10 cellular contexts compared by ENCODE assay signal in genomic region chr5:140221697-140222223, GRCh38. TPM values are rescaled to one million over a fixed set of nuclear protein-coding genes. Genes with fewer than 3 reads are reported as not detected.
DNase-seq lines count a peak whose midpoint lies in the region; ATAC-seq and TF ChIP-seq lines count a peak whose summit lies in the region.
"Had no signal": no experiment of that assay in that cellular context is flagged by ENCODE, and none has a peak within 500 bp of the region (broad histone marks: within the 10 kb centered on the region; RNA-seq: fewer than 3 reads in every experiment).

No MANE protein-coding gene starts in this region.

- peaks cover 31% of the 10 kb centered on the region for H3K4me1 Mint-ChIP-seq in stimulated activated naive CD8-positive, alpha-beta T cell treated with anti-CD3 and anti-CD28 coated beads, Interleukin-15, Interleukin-2, amounts not matched to agents 100 ng/mL and 50 ng/mL, for 24 hours (ENCODE audit: low read depth)
- H3K4me1 Mint-ChIP-seq in glutamatergic neuron (ENCODE audit: low read depth, unreplicated experiment), result peaks cover 2% of the 10 kb centered on the region

- peak overlapping the region; percentile 30 for H3K27ac Mint-ChIP-seq in stimulated activated naive CD8-positive, alpha-beta T cell treated with anti-CD3 and anti-CD28 coated beads, Interleukin-15, Interleukin-2, amounts not matched to agents 100 ng/mL and 50 ng/mL, for 24 hours
- H3K27ac Mint-ChIP-seq in glutamatergic neuron (ENCODE audit: unreplicated experiment), result no peak overlapping the region

- DNase-seq in SIG-M5 treated with dmso at 0.1 percent for 504 hours (lab: John Stamatoyannopoulos, UW; ENCODE audit: unreplicated experiment) (peak; percentile 22), SIG-M5 (lab: John Stamatoyannopoulos, UW) (no peak), RPMI7951 (ENCODE audit: low read depth) (peak; percentile 76), fibroblast of pulmonary artery (ENCODE audit: low read depth) (peak; percentile 72), NCI-H524 treated with DMSO at 0.1 percent for 48 hours (lab: John Stamatoyannopoulos, UW) (no peak), glutamatergic neuron (no peak)
- DNase-seq: hypothalamus, NCI-H1436 treated with DMSO at 0.1 percent for 48 hours had no signal

- no peaks in the 10 kb centered on the region for H3K9me3 Mint-ChIP-seq in stimulated activated naive CD8-positive, alpha-beta T cell treated with anti-CD3 and anti-CD28 coated beads, Interleukin-15, Interleukin-2, amounts not matched to agents 100 ng/mL and 50 ng/mL, for 24 hours
- peaks cover 3% of the 10 kb centered on the region for H3K9me3 Mint-ChIP-seq in glutamatergic neuron (ENCODE audit: unreplicated experiment)

- no peak overlapping the region for H3K4me3 ChIP-seq in fibroblast of pulmonary artery (replicated peaks; ENCODE audit: low read depth, low read length)

- no peaks in the 10 kb centered on the region for H3K27me3 Mint-ChIP-seq in stimulated activated naive CD8-positive, alpha-beta T cell treated with anti-CD3 and anti-CD28 coated beads, Interleukin-15, Interleukin-2, amounts not matched to agents 100 ng/mL and 50 ng/mL, for 24 hours
- H3K27me3 Mint-ChIP-seq in glutamatergic neuron (ENCODE audit: unreplicated experiment), result peaks cover 4% of the 10 kb centered on the region

- no peak for TF ChIP-seq CTCF in fibroblast of pulmonary artery (IDR thresholded peaks at IDR 0.05; ENCODE audit: low read length, missing control alignments)
- TF ChIP-seq CTCF in glutamatergic neuron (IDR thresholded peaks at IDR 0.05; ENCODE audit: partially characterized antibody, unreplicated experiment), result no peak

- H3K36me3 Mint-ChIP-seq in stimulated activated naive CD8-positive, alpha-beta T cell treated with anti-CD3 and anti-CD28 coated beads, Interleukin-15, Interleukin-2, amounts not matched to agents 100 ng/mL and 50 ng/mL, for 24 hours (ENCODE audit: low read depth), result no peaks in the 10 kb centered on the region
- H3K36me3 Mint-ChIP-seq in glutamatergic neuron (ENCODE audit: unreplicated experiment), result peaks cover 4% of the 10 kb centered on the region

- no peak overlapping the region for H3K4me3 Mint-ChIP-seq in stimulated activated naive CD8-positive, alpha-beta T cell treated with anti-CD3 and anti-CD28 coated beads, Interleukin-15, Interleukin-2, amounts not matched to agents 100 ng/mL and 50 ng/mL, for 24 hours
- no peak overlapping the region for H3K4me3 Mint-ChIP-seq in glutamatergic neuron (ENCODE audit: unreplicated experiment)

- ATAC-seq in GM19452 (IDR thresholded peaks at IDR 0.05; ENCODE audit: unreplicated experiment), result no peak

RNA-seq across cellular contexts. Expression of gene CYSTM1, which starts 46.8 kb away (rescaled TPM):
- total RNA-seq in RPMI7951 (2014; rRNA removed; shearing (Covaris generic)), result 22.4 and 29.1 TPM in 2 replicates
- 37.4 TPM for total RNA-seq in glutamatergic neuron (ENCODE audit: unreplicated experiment)

Comparison
In these comparisons a context has a peak if more than half of its experiments do, and no peak if none do; other contexts are left out.
1. DNase-seq: peak in SIG-M5 treated with dmso at 0.1 percent for 504 hours (single experiment), RPMI7951 (single experiment) and fibroblast of pulmonary artery (single experiment); none in SIG-M5 (single experiment), NCI-H524 treated with DMSO at 0.1 percent for 48 hours (single experiment) and glutamatergic neuron (single experiment).